ENCODE assay signal across 14 cellular contexts in genomic region chr1:148429856-148430255, GRCh38. TPM values are rescaled to one million over a fixed set of nuclear protein-coding genes. Genes with fewer than 3 reads are reported as not detected.
A peak's percentile ranks its signal among the peaks of the same experiment; 100 is the strongest.
DNase-seq lines count a peak whose midpoint lies in the region; ATAC-seq and TF ChIP-seq lines count a peak whose summit lies in the region.
"Not testable (repeated sequence)": the region's sequence is repeated elsewhere in the genome, so short reads cannot be mapped to it uniquely, and the experiment has no call there.
"Had no signal": no experiment of that assay in that cellular context is flagged by ENCODE, and none has a peak within 500 bp of the region (broad histone marks: within the 10 kb centered on the region; RNA-seq: fewer than 3 reads in every experiment).

No MANE protein-coding gene starts in this region.

- not testable (repeated sequence) for H3K9me3 ChIP-seq in CD4-positive, CD25-positive, alpha-beta regulatory T cell (ENCODE audit: control insufficient read depth in 2 of 2, low read length in 2 of 2); T-helper 17 cell (ENCODE audit: control insufficient read depth, low read length, poor library complexity, severe bottlenecking); breast epithelium

- H3K9me3 Mint-ChIP-seq in CD4-positive, CD25-positive, alpha-beta regulatory T cell; activated naive CD4-positive, alpha-beta T cell treated with anti-CD3 and anti-CD28 coated beads, Interleukin-2, amount 50 U/mL, for 24 hours; immature natural killer cell; progenitor cell of endocrine pancreas (ENCODE audit: low read depth): not testable (repeated sequence)

- H3K27ac ChIP-seq in CD4-positive, CD25-positive, alpha-beta regulatory T cell (ENCODE audit: insufficient read depth, low read length, poor library complexity, severe bottlenecking): not testable (repeated sequence)
- peak overlapping the region; percentile 52 to 55 for H3K27ac ChIP-seq in breast epithelium

- not testable (repeated sequence) for H3K27me3 ChIP-seq in CD4-positive, CD25-positive, alpha-beta regulatory T cell (ENCODE audit: control insufficient read depth, insufficient read depth, low read length); breast epithelium

- peaks cover 11 to 33% (median 22%) of the 10 kb centered on the region in 4 donors for H3K4me1 Mint-ChIP-seq in CD4-positive, CD25-positive, alpha-beta regulatory T cell
- H3K4me1 Mint-ChIP-seq in T-helper 17 cell (peaks cover 15% of the 10 kb centered on the region), immature natural killer cell (peaks cover 49 to 85% of the 10 kb centered on the region in 2 donors)
- peaks cover 85% of the 10 kb centered on the region for H3K4me1 Mint-ChIP-seq in activated naive CD4-positive, alpha-beta T cell treated with anti-CD3 and anti-CD28 coated beads, Interleukin-2, amount 50 U/mL, for 24 hours
- H3K4me1 Mint-ChIP-seq in progenitor cell of endocrine pancreas (ENCODE audit: low read depth): not testable (repeated sequence)

- not testable (repeated sequence) for H3K4me3 ChIP-seq in CD4-positive, CD25-positive, alpha-beta regulatory T cell (ENCODE audit: low read depth, low read length); breast epithelium

- H3K4me1 ChIP-seq in CD4-positive, CD25-positive, alpha-beta regulatory T cell (ENCODE audit: control insufficient read depth, insufficient read depth, low read length, poor library complexity, severe bottlenecking); breast epithelium: not testable (repeated sequence)

- intact Hi-C loops in breast epithelium (cut with DNase I; ENCODE audit: low total_unique reads): not testable (repeated sequence)

- H3K36me3 ChIP-seq in CD4-positive, CD25-positive, alpha-beta regulatory T cell (ENCODE audit: control insufficient read depth, insufficient read depth, low read length): peaks cover 25% of the 10 kb centered on the region
- not testable (repeated sequence) for H3K36me3 ChIP-seq in breast epithelium

- H3K4me3 Mint-ChIP-seq in CD4-positive, CD25-positive, alpha-beta regulatory T cell; T-helper 17 cell; activated naive CD4-positive, alpha-beta T cell treated with anti-CD3 and anti-CD28 coated beads, Interleukin-2, amount 50 U/mL, for 24 hours; immature natural killer cell; progenitor cell of endocrine pancreas (ENCODE audit: low read depth): not testable (repeated sequence)

- peak overlapping the region in 2 of 3 donors; percentile 23 to 61 for H3K27ac Mint-ChIP-seq in CD4-positive, CD25-positive, alpha-beta regulatory T cell
- H3K27ac Mint-ChIP-seq in T-helper 17 cell: peak overlapping the region; percentile 19
- peak overlapping the region; percentile 77 for H3K27ac Mint-ChIP-seq in activated naive CD4-positive, alpha-beta T cell treated with anti-CD3 and anti-CD28 coated beads, Interleukin-2, amount 50 U/mL, for 24 hours
- peak overlapping the region; percentile 33 to 78 (median 53) for H3K27ac Mint-ChIP-seq in immature natural killer cell
- peak overlapping the region; percentile 21 for H3K27ac Mint-ChIP-seq in progenitor cell of endocrine pancreas

- TF ChIP-seq POLR2A in breast epithelium (IDR thresholded peaks at IDR 0.05): not testable (repeated sequence)

- peaks cover 55% of the 10 kb centered on the region for H3K36me3 Mint-ChIP-seq in CD4-positive, CD25-positive, alpha-beta regulatory T cell
- H3K36me3 Mint-ChIP-seq in T-helper 17 cell (ENCODE audit: low read depth); progenitor cell of endocrine pancreas (ENCODE audit: insufficient read depth): not testable (repeated sequence)
- peaks cover 44% of the 10 kb centered on the region for H3K36me3 Mint-ChIP-seq in activated naive CD4-positive, alpha-beta T cell treated with anti-CD3 and anti-CD28 coated beads, Interleukin-2, amount 50 U/mL, for 24 hours
- H3K36me3 Mint-ChIP-seq in immature natural killer cell: peaks cover 17 to 53% (median 27%) of the 10 kb centered on the region in 3 donors

- not testable (repeated sequence) for ATAC-seq in CD4-positive, CD25-positive, alpha-beta regulatory T cell (ENCODE audit: low read depth in 2 of 2); T-helper 17 cell

- not testable (repeated sequence) for H3K27me3 Mint-ChIP-seq in CD4-positive, CD25-positive, alpha-beta regulatory T cell; T-helper 17 cell; activated naive CD4-positive, alpha-beta T cell treated with anti-CD3 and anti-CD28 coated beads, Interleukin-2, amount 50 U/mL, for 24 hours; immature natural killer cell (ENCODE audit: low read depth in 3 of 3); progenitor cell of endocrine pancreas

- not testable (repeated sequence) for DNase-seq in CD4-positive, CD25-positive, alpha-beta regulatory T cell; T-helper 17 cell; breast epithelium (ENCODE audit: low spot score in 2 of 2); immature natural killer cell; progenitor cell of endocrine pancreas (ENCODE audit: low spot score, unreplicated experiment)
- DNase-seq in DMS53 (lab: John Stamatoyannopoulos, UW) (peak; percentile 14), myocyte (ENCODE audit: low read depth) (peak; percentile 67)

- not testable (repeated sequence) for TF ChIP-seq CTCF in breast epithelium (IDR thresholded peaks at IDR 0.05); progenitor cell of endocrine pancreas (IDR thresholded peaks at IDR 0.05; ENCODE audit: unreplicated experiment)

RNA-seq across cellular contexts. Expression of gene PPIAL4G, which starts 53.2 kb away (rescaled TPM):
- total RNA-seq in CD4-positive, CD25-positive, alpha-beta regulatory T cell: 0.20 TPM
- polyA plus RNA-seq in CD4-positive, CD25-positive, alpha-beta regulatory T cell: not detected
- total RNA-seq in T-helper 17 cell (under 1 TPM; 0.08 to 0.42 TPM), breast epithelium (under 1 TPM in 2 of 3 donors, not detected in 1; under 0.01 to 0.15 TPM), myocyte (0.03 TPM in 1 of 2 replicates, not detected in the other), progenitor cell of endocrine pancreas (0.14 TPM in 1 of 2 replicates, not detected in the other)
- polyA plus RNA-seq in immature natural killer cell: under 1 TPM in 2 of 3 donors, not detected in 1; 0.12 to 0.24 TPM
- 0.03 TPM for polyA plus RNA-seq in myocyte (2012)
- total RNA-seq: Caco-2, Daoy, GM23248, H4 had no signal
- polyA plus RNA-seq: A549, BJ, GM23248 had no signal

Comparison
In these comparisons a context has a peak if more than half of its experiments do, and no peak if none do; other contexts are left out.
1. H3K27ac Mint-ChIP-seq: peak in every context shown above with its lines; median percentile 77 in activated naive CD4-positive, alpha-beta T cell treated with anti-CD3 and anti-CD28 coated beads, Interleukin-2, amount 50 U/mL, for 24 hours; 53 in immature natural killer cell; 42 in CD4-positive, CD25-positive, alpha-beta regulatory T cell; 21 in progenitor cell of endocrine pancreas; 19 in T-helper 17 cell.